ENCODE assay signal across 21 cellular contexts in the genomic region with DNA sequence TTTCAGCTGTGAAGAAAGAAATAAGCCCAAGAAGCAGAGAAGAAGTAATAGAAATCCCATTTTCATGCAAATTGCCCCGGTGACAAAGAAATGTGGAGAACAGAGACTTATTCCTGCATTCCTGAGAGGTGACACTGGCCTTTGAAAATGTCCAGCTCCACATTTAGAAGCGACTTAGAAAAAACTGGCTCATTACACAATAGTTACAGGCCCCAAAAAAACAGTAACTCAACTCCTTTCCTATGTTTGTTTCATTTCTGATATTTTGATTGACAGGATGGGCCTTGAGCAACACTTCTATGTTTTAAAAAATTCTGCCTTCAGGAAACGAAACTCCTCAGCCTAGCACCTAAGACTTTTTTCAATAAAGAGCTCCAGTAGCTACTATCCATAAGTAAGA.
DNase-seq lines count a peak whose midpoint lies in the region; ATAC-seq and TF ChIP-seq lines count a peak whose summit lies in the region.
"Had no signal": no experiment of that assay in that cellular context is flagged by ENCODE, and none has a peak within 500 bp of the region (broad histone marks: within the 10 kb centered on the region; RNA-seq: fewer than 3 reads in every experiment).

No MANE protein-coding gene starts in this region.

- H4K5ac ChIP-seq in IMR-90 (ENCODE audit: low read depth, low read length): no peak overlapping the region

- H3K27ac ChIP-seq in IMR-90 (ENCODE audit: insufficient read depth, low read length): no peak overlapping the region
- H3K27ac ChIP-seq in tibial artery: no peak overlapping the region
- H3K27ac ChIP-seq: SJSA1, uterus had no signal

- no peak overlapping the region for H3K4me2 ChIP-seq in IMR-90 (ENCODE audit: low read depth, low read length)

- ATAC-seq in IMR-90 (ENCODE audit: low read depth) (no peak), HG02642 (IDR thresholded peaks at IDR 0.05; ENCODE audit: poor library complexity, unreplicated experiment) (no peak)
- ATAC-seq: left lobe of liver had no signal

- H2AK5ac ChIP-seq in IMR-90 (ENCODE audit: low read depth, low read length): no peak overlapping the region

- TF ChIP-seq POLR2A in IMR-90 (IDR thresholded peaks at IDR 0.05; ENCODE audit: low read depth, low read length): no peak

- H2AK9ac ChIP-seq in IMR-90 (replicated peaks; ENCODE audit: low read depth, low read length, poor library complexity): no peak overlapping the region

- in situ Hi-C loops in IMR-90 (cut with MboI; ENCODE audit: low sequenced_read_pairs): no loop called here

- TF ChIP-seq CTCF in IMR-90 (conservative IDR thresholded peaks at IDR 0.05; ENCODE audit: low read depth, low read length): no peak
- TF ChIP-seq CTCF in tibial artery (IDR thresholded peaks at IDR 0.05): no peak

- no peak overlapping the region for H3K56ac ChIP-seq in IMR-90 (ENCODE audit: extremely low read depth, insufficient read depth, low read length)

- dilution Hi-C loops in IMR-90 (cut with HindIII; ENCODE audit: low sequenced_read_pairs, unreplicated experiment): no loop called here

- POLR2A ChIA-PET in IMR-90 (lab: Charles Lee; ENCODE audit: unreplicated experiment): interaction anchor here (1.0 kb wide), 1 partner anchor 16 kb away, joined by 3 read pairs; no protein-coding TSS in a partner anchor

- H3K27me3 ChIP-seq in IMR-90 (ENCODE audit: control insufficient read depth, insufficient read depth, low read length): no peaks in the 10 kb centered on the region
- no peaks in the 10 kb centered on the region for H3K27me3 ChIP-seq in tibial artery
- H3K27me3 ChIP-seq: MG63, SJSA1, uterus had no signal

- no peak overlapping the region for H3K4ac ChIP-seq in IMR-90 (ENCODE audit: low read depth, low read length)

- H3K79me1 ChIP-seq in IMR-90 (ENCODE audit: low read depth in 1 of 2, low read length in 2 of 2): no peaks in the 10 kb centered on the region

- BruUV-seq in IMR-90 (replicated peaks; lab: Mats Ljungman, UMichigan): no TSS peak

- DNase-seq in CD1c-positive myeloid dendritic cell (ENCODE audit: extremely low spot score) (peak; percentile 35), IMR-90 (no peak), RPMI7951 (ENCODE audit: low read depth) (peak; percentile 47), islet precursor cell (peak; percentile 53), tibial artery (no peak), NCI-H82 (lab: John Stamatoyannopoulos, UW) (no peak), DMS 273 treated with DMSO at 0.1 percent for 48 hours (lab: John Stamatoyannopoulos, UW) (no peak)
- DNase-seq: activated CD4-positive, alpha-beta T cell treated with anti-CD3 and anti-CD28 coated beads, Interleukin-2, amount 50 U/mL, for 1 hour; Caco-2; caudate nucleus; effector memory CD4-positive, alpha-beta T cell; MG63; naive B cell; NCI-H2081; NCI-H69; stimulated activated CD4-positive, alpha-beta T cell treated with anti-CD3 and anti-CD28 coated beads, Interleukin-12 subunit alpha, Interleukin-12 subunit beta, amount 100 ng/mL, for 4 hours; stimulated activated naive CD4-positive, alpha-beta T cell treated with Interleukin-2 at 50 U/mL for 16 hours; uterus had no signal

- H2BK20ac ChIP-seq in IMR-90 (ENCODE audit: low read depth, low read length): no peak overlapping the region

- H3K18ac ChIP-seq in IMR-90 (ENCODE audit: low read depth, low read length): no peak overlapping the region

- H4K20me1 ChIP-seq in IMR-90 (ENCODE audit: insufficient read depth, low read length): no peaks in the 10 kb centered on the region

- H3K4me3 ChIP-seq in IMR-90 (ENCODE audit: insufficient read depth, low read depth, low read length) (no peak overlapping the region), tibial artery (no peak overlapping the region)
- H3K4me3 ChIP-seq: MG63, SJSA1, uterus had no signal

- no peak overlapping the region for H2BK120ac ChIP-seq in IMR-90 (ENCODE audit: low read depth, low read length)

- no peak overlapping the region for H2BK5ac ChIP-seq in IMR-90 (ENCODE audit: low read depth, low read length, poor library complexity, severe bottlenecking)

- H4K91ac ChIP-seq in IMR-90 (ENCODE audit: insufficient read depth, low read depth, low read length): no peak overlapping the region

- CTCF ChIA-PET in IMR-90 (lab: Yijun Ruan, JAX): no interaction called here

- H3K36me3 ChIP-seq in IMR-90 (ENCODE audit: control insufficient read depth, insufficient read depth, low read length) (no peaks in the 10 kb centered on the region), tibial artery (no peaks in the 10 kb centered on the region)
- H3K36me3 ChIP-seq: MG63, SJSA1, uterus had no signal

- H3K9me3 ChIP-seq in IMR-90 (ENCODE audit: control insufficient read depth, insufficient read depth, low read length) (no peaks in the 10 kb centered on the region), tibial artery (no peaks in the 10 kb centered on the region)
- H3K9me3 ChIP-seq: Caco-2, MG63, SJSA1, uterus had no signal

- H3K14ac ChIP-seq in IMR-90 (replicated peaks; ENCODE audit: low read depth, low read length): no peak overlapping the region

- no peak overlapping the region for H4K8ac ChIP-seq in IMR-90 (ENCODE audit: low read depth in 2 of 2, low read length in 2 of 2)

- TF ChIP-seq RAD21 in IMR-90 (IDR thresholded peaks at IDR 0.05; ENCODE audit: low read length): no peak

- no peak overlapping the region for H2AFZ ChIP-seq in IMR-90 (replicated peaks; ENCODE audit: low read length, poor library complexity)

- no peak overlapping the region for H3K9ac ChIP-seq in IMR-90 (ENCODE audit: low read depth, low read length)

- no peak overlapping the region for H3K23ac ChIP-seq in IMR-90 (ENCODE audit: low read depth, low read length)

- intact Hi-C loops in IMR-90 (cut with micrococcal nuclease) (no loop called here), tibial artery (cut with DNase I; ENCODE audit: low total_unique reads) (no loop called here)

- H3K4me1 ChIP-seq in IMR-90 (ENCODE audit: control insufficient read depth, insufficient read depth, low read length) (no peaks in the 10 kb centered on the region), tibial artery (no peaks in the 10 kb centered on the region)
- H3K4me1 ChIP-seq: Caco-2, SJSA1, uterus had no signal

- H3K9me1 ChIP-seq in IMR-90 (ENCODE audit: insufficient read depth, low read length): no peaks in the 10 kb centered on the region

- WGBS in IMR-90 (ENCODE audit: extremely low coverage in 2 of 2, insufficient read length in 1 of 2), 2 experiments: 43% methylated on average over 1 of the region's 3 CpGs; no CpG with 5 or more reads in 1 of the 2 experiments

- H2BK15ac ChIP-seq in IMR-90 (ENCODE audit: low read depth, low read length): no peak overlapping the region

TF ChIP-seq in IMR-90, 13 proteins besides CTCF, POLR2A, EP300 and RAD21:
- no peak for TF ChIP-seq CHD1 (IDR thresholded peaks at IDR 0.05; ENCODE audit: low read depth, low read length)
- TF ChIP-seq RCOR1 (IDR thresholded peaks at IDR 0.05; ENCODE audit: insufficient replicate concordance, low read length): no peak
- TF ChIP-seq CEBPB (IDR thresholded peaks at IDR 0.05; ENCODE audit: low read depth, low read length): peak; percentile 34; the same call in 1 of the 2 replicates

Comparison
In these comparisons a context has a peak if more than half of its experiments do, and no peak if none do; other contexts are left out.
1. DNase-seq: peak in CD1c-positive myeloid dendritic cell (single experiment), RPMI7951 (single experiment) and islet precursor cell (single experiment); none in IMR-90 (single experiment), tibial artery (0 of 2), NCI-H82 (single experiment) and DMS 273 treated with DMSO at 0.1 percent for 48 hours (single experiment).